ENCODE assay signal across 39 cellular contexts in genomic region chr1:108158893-108159292, GRCh38.
"Had no signal": no experiment of that assay in that cellular context is flagged by ENCODE, and none has a peak within 500 bp of the region (broad histone marks: within the 10 kb centered on the region; RNA-seq: fewer than 3 reads in every experiment).

No MANE protein-coding gene starts in this region.

- H3K9me3 ChIP-seq: adrenal gland, body of pancreas, breast epithelium had no signal

- DNase-seq: activated CD4-positive, alpha-beta memory T cell treated with anti-CD3 and anti-CD28 coated beads, Interleukin-2, amount 10 ng/mL, durations not matched to agents 7 days and 5 days; activated CD4-positive, alpha-beta T cell treated with anti-CD3 and anti-CD28 coated beads for 1 hour; activated CD4-positive, alpha-beta T cell treated with anti-CD3 and anti-CD28 coated beads for 36 hours; activated CD4-positive, alpha-beta T cell treated with anti-CD3 and anti-CD28 coated beads for 48 hours; activated CD4-positive, alpha-beta T cell treated with anti-CD3 and anti-CD28 coated beads, Interleukin-2, amount 10 ng/mL, durations not matched to agents 7 days and 5 days; activated CD4-positive, alpha-beta T cell treated with anti-CD3 and anti-CD28 coated beads, Interleukin-2, amount 50 U/mL, for 48 hours; activated CD4-positive, CD25-positive, alpha-beta regulatory T cell; activated CD8-positive, alpha-beta memory T cell treated with anti-CD3 and anti-CD28 coated beads, Interleukin-2, amount 50 U/mL, for 4 hours; activated CD8-positive, alpha-beta T cell treated with anti-CD3 and anti-CD28 coated beads, Interleukin-2, amount 10 ng/mL, durations not matched to agents 7 days and 5 days; activated effector memory CD4-positive, alpha-beta T cell treated with anti-CD3 and anti-CD28 coated beads, Interleukin-2, amount 50 U/mL, for 16 hours; activated gamma-delta T cell treated with Interleukin-2 at 50 U/mL for 16 hours; activated naive CD4-positive, alpha-beta T cell; activated naive CD4-positive, alpha-beta T cell treated with anti-CD3 and anti-CD28 coated beads for 36 hours; activated naive CD4-positive, alpha-beta T cell treated with anti-CD3 and anti-CD28 coated beads, Interleukin-2, amount 50 U/mL, for 16 hours; activated naive CD8-positive, alpha-beta T cell treated with anti-CD3 and anti-CD28 coated beads for 36 hours; activated T-cell treated with anti-CD3 and anti-CD28 coated beads for 4 hours; activated T-cell treated with anti-CD3 and anti-CD28 coated beads, Interleukin-2, amount 50 U/mL, for 1 hour; activated T-cell treated with anti-CD3 and anti-CD28 coated beads, Interleukin-2, amount 50 U/mL, for 4 hours; activated T-cell treated with anti-CD3 and anti-CD28 coated beads, Interleukin-2, amount 50 U/mL, for 72 hours; adrenal gland; amniotic stem cell; aorta; body of pancreas; brain microvascular endothelial cell; central memory CD4-positive, alpha-beta T cell; T-helper 1 cell; T-helper 2 cell; T-helper 9 cell; WERI-Rb-1 had no signal

- H3K36me3 ChIP-seq: breast epithelium had no signal

- ATAC-seq: activated CD4-positive, alpha-beta T cell treated with anti-CD3 and anti-CD28 coated beads for 36 hours; activated CD4-positive, CD25-positive, alpha-beta regulatory T cell treated with anti-CD3 and anti-CD28 coated beads, Interleukin-2, amount 50 U/mL, for 24 hours; activated CD8-positive, alpha-beta T cell treated with anti-CD3 and anti-CD28 coated beads, Interleukin-2, amount 10 ng/mL, durations not matched to agents 7 days and 5 days; activated naive CD4-positive, alpha-beta T cell treated with anti-CD3 and anti-CD28 coated beads, Interleukin-2, amount 50 U/mL, for 72 hours; activated T-cell treated with anti-CD3 and anti-CD28 coated beads, Interleukin-2, amount 50 U/mL, for 4 hours; activated T-cell treated with anti-CD3 and anti-CD28 coated beads, Interleukin-2, amount 50 U/mL, for 72 hours; activated T-helper 17 cell treated with anti-CD3 and anti-CD28 coated beads, Interleukin-2, amount 50 U/mL, for 72 hours; body of pancreas; WTC11 had no signal

- H3K4me1 ChIP-seq: adrenal gland, body of pancreas, breast epithelium had no signal

- H3K27me3 ChIP-seq: adrenal gland, body of pancreas, brain microvascular endothelial cell, breast epithelium had no signal

- H3K27ac Mint-ChIP-seq: activated CD4-positive, alpha-beta memory T cell treated with anti-CD3 and anti-CD28 coated beads, Interleukin-2, amount 10 ng/mL, durations not matched to agents 7 days and 5 days; activated CD4-positive, alpha-beta T cell treated with anti-CD3 and anti-CD28 coated beads for 36 hours; activated CD4-positive, alpha-beta T cell treated with anti-CD3 and anti-CD28 coated beads, Interleukin-2, amount 10 ng/mL, durations not matched to agents 7 days and 5 days; activated CD8-positive, alpha-beta T cell treated with anti-CD3 and anti-CD28 coated beads, Interleukin-2, amount 10 ng/mL, durations not matched to agents 7 days and 5 days; activated naive CD4-positive, alpha-beta T cell treated with anti-CD3 and anti-CD28 coated beads for 36 hours; activated naive CD4-positive, alpha-beta T cell treated with anti-CD3 and anti-CD28 coated beads, Interleukin-2, amount 50 U/mL, for 72 hours; activated naive CD8-positive, alpha-beta T cell treated with anti-CD3 and anti-CD28 coated beads for 36 hours; activated T-cell treated with anti-CD3 and anti-CD28 coated beads, Interleukin-2, amount 50 U/mL, for 72 hours; activated T-helper 1 cell treated with anti-CD3 and anti-CD28 coated beads, Interleukin-12 subunit alpha, Interleukin-12 subunit beta, Interleukin-2, Interleukin-4 antibody, amounts not matched to agents 30 ng/mL and 10 ng/mL and 1 ng/mL, durations not matched to agents 14 hours and 24 hours and 36 hours; activated T-helper 17 cell treated with anti-CD3 and anti-CD28 coated beads, Interleukin-2, amount 50 U/mL, for 72 hours; T-helper 1 cell treated with Interleukin-12 subunit alpha and Interleukin-12 subunit beta and Interleukin-4 antibody, amounts not matched to agents 30 μg/mL and 1 μg/mL, for 36 hours; T-helper 2 cell treated with Interferon-gamma antibody and Interleukin-4, amounts not matched to agents 5 μg/mL and 100 μg/mL, for 36 hours; WTC11 had no signal

- H3K27me3 Mint-ChIP-seq: activated CD4-positive, alpha-beta memory T cell treated with anti-CD3 and anti-CD28 coated beads, Interleukin-2, amount 10 ng/mL, durations not matched to agents 7 days and 5 days; activated CD4-positive, alpha-beta T cell treated with anti-CD3 and anti-CD28 coated beads for 36 hours; activated CD4-positive, alpha-beta T cell treated with anti-CD3 and anti-CD28 coated beads, Interleukin-2, amount 10 ng/mL, durations not matched to agents 7 days and 5 days; activated naive CD8-positive, alpha-beta T cell treated with anti-CD3 and anti-CD28 coated beads for 36 hours; activated T-helper 17 cell treated with anti-CD3 and anti-CD28 coated beads, Interleukin-2, amount 50 U/mL, for 72 hours had no signal

- H3K27ac ChIP-seq: adrenal gland, body of pancreas, brain microvascular endothelial cell, breast epithelium, WERI-Rb-1 had no signal

- H3K4me3 Mint-ChIP-seq: activated CD4-positive, alpha-beta memory T cell treated with anti-CD3 and anti-CD28 coated beads, Interleukin-2, amount 10 ng/mL, durations not matched to agents 7 days and 5 days; activated CD4-positive, alpha-beta T cell treated with anti-CD3 and anti-CD28 coated beads for 36 hours; activated CD4-positive, alpha-beta T cell treated with anti-CD3 and anti-CD28 coated beads, Interleukin-2, amount 10 ng/mL, durations not matched to agents 7 days and 5 days; activated CD8-positive, alpha-beta T cell treated with anti-CD3 and anti-CD28 coated beads, Interleukin-2, amount 10 ng/mL, durations not matched to agents 7 days and 5 days; activated naive CD4-positive, alpha-beta T cell treated with anti-CD3 and anti-CD28 coated beads for 36 hours; activated naive CD8-positive, alpha-beta T cell treated with anti-CD3 and anti-CD28 coated beads for 36 hours; activated T-cell treated with anti-CD3 and anti-CD28 coated beads, Interleukin-2, amount 50 U/mL, for 4 hours; activated T-cell treated with anti-CD3 and anti-CD28 coated beads, Interleukin-2, amount 50 U/mL, for 72 hours; activated T-helper 1 cell treated with anti-CD3 and anti-CD28 coated beads, Interleukin-12 subunit alpha, Interleukin-12 subunit beta, Interleukin-2, Interleukin-4 antibody, amounts not matched to agents 30 ng/mL and 10 ng/mL and 1 ng/mL, durations not matched to agents 14 hours and 24 hours and 36 hours; activated T-helper 17 cell treated with anti-CD3 and anti-CD28 coated beads, Interleukin-2, amount 50 U/mL, for 72 hours; T-helper 1 cell treated with Interleukin-12 subunit alpha and Interleukin-12 subunit beta and Interleukin-4 antibody, amounts not matched to agents 30 μg/mL and 1 μg/mL, for 36 hours; T-helper 2 cell treated with Interferon-gamma antibody and Interleukin-4, amounts not matched to agents 5 μg/mL and 100 μg/mL, for 36 hours; WTC11 had no signal

- H3K4me1 Mint-ChIP-seq: activated CD4-positive, alpha-beta memory T cell treated with anti-CD3 and anti-CD28 coated beads, Interleukin-2, amount 10 ng/mL, durations not matched to agents 7 days and 5 days; activated CD4-positive, alpha-beta T cell treated with anti-CD3 and anti-CD28 coated beads for 36 hours; activated CD4-positive, alpha-beta T cell treated with anti-CD3 and anti-CD28 coated beads, Interleukin-2, amount 10 ng/mL, durations not matched to agents 7 days and 5 days; activated naive CD8-positive, alpha-beta T cell treated with anti-CD3 and anti-CD28 coated beads for 36 hours; activated T-helper 17 cell treated with anti-CD3 and anti-CD28 coated beads, Interleukin-2, amount 50 U/mL, for 72 hours; WTC11 had no signal

- H3K9me3 Mint-ChIP-seq: activated CD4-positive, alpha-beta memory T cell treated with anti-CD3 and anti-CD28 coated beads, Interleukin-2, amount 10 ng/mL, durations not matched to agents 7 days and 5 days; activated CD4-positive, alpha-beta T cell treated with anti-CD3 and anti-CD28 coated beads, Interleukin-2, amount 10 ng/mL, durations not matched to agents 7 days and 5 days; activated naive CD4-positive, alpha-beta T cell treated with anti-CD3 and anti-CD28 coated beads for 36 hours; activated naive CD4-positive, alpha-beta T cell treated with anti-CD3 and anti-CD28 coated beads, Interleukin-2, amount 50 U/mL, for 72 hours; activated naive CD8-positive, alpha-beta T cell treated with anti-CD3 and anti-CD28 coated beads for 36 hours; activated T-cell treated with anti-CD3 and anti-CD28 coated beads, Interleukin-2, amount 50 U/mL, for 4 hours; activated T-cell treated with anti-CD3 and anti-CD28 coated beads, Interleukin-2, amount 50 U/mL, for 72 hours; activated T-helper 1 cell treated with anti-CD3 and anti-CD28 coated beads, Interleukin-12 subunit alpha, Interleukin-12 subunit beta, Interleukin-2, Interleukin-4 antibody, amounts not matched to agents 30 ng/mL and 10 ng/mL and 1 ng/mL, durations not matched to agents 14 hours and 24 hours and 36 hours; activated T-helper 17 cell treated with anti-CD3 and anti-CD28 coated beads, Interleukin-2, amount 50 U/mL, for 72 hours; T-helper 1 cell treated with Interleukin-12 subunit alpha and Interleukin-12 subunit beta and Interleukin-4 antibody, amounts not matched to agents 30 μg/mL and 1 μg/mL, for 36 hours; T-helper 2 cell treated with Interferon-gamma antibody and Interleukin-4, amounts not matched to agents 5 μg/mL and 100 μg/mL, for 36 hours had no signal

- FAIRE-seq: astrocyte, TTC549 had no signal

- H3K4me3 ChIP-seq: adrenal gland, body of pancreas, breast epithelium had no signal
